17 cellular contexts compared by ENCODE assay signal in the genomic region with DNA sequence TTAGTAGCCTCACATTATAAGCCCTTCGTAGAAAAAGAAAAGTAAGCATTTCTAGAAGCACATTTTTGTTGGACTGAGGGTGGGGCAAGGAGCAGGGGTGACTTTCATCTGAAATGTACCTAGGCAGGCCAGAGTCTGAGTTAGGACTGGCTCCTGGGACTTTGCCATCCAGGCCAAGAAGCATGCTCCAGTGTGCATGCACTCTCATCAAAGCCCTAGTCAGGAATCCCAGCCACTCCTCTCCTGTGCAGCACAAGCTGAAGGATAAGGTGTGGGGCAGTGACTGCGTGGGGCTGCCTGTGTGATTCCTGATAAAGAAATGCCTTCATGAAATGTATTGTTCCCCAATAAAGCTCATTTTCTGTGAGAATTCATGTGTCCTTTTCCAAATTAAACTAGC.
DNase-seq lines count a peak whose midpoint lies in the region; ATAC-seq and TF ChIP-seq lines count a peak whose summit lies in the region.
"Had no signal": no experiment of that assay in that cellular context is flagged by ENCODE, and none has a peak within 500 bp of the region (broad histone marks: within the 10 kb centered on the region; RNA-seq: fewer than 3 reads in every experiment).

No MANE protein-coding gene starts in this region.

- 0 out of 2 replicates have a peak, but pooled peaks cover 5% of the 10 kb centered on the region for H3F3A ChIP-seq in Loucy (ENCODE audit: low read depth)

- POLR2A ChIA-PET in CD8-positive, alpha-beta T cell (lab: Charles Lee), result no interaction called here

- TF ChIP-seq POLR2A in esophagus muscularis mucosa (IDR thresholded peaks at IDR 0.05; ENCODE audit: low read depth), result no peak

- intact Hi-C loops in CD8-positive, alpha-beta T cell (cut with DNase I, micrococcal nuclease), result no loop called here
- intact Hi-C loops in esophagus muscularis mucosa (cut with DNase I), result no loop called here

- H3K36me3 ChIP-seq in CD8-positive, alpha-beta T cell (ENCODE audit: insufficient read depth, low read length), result no peaks in the 10 kb centered on the region
- H3K36me3 ChIP-seq in Loucy (ENCODE audit: insufficient read depth, low read length) (no peaks in the 10 kb centered on the region), esophagus muscularis mucosa (no peaks in the 10 kb centered on the region)

- no peaks in the 10 kb centered on the region for H3K4me1 Mint-ChIP-seq in CD8-positive, alpha-beta T cell (ENCODE audit: low read depth)
- peaks cover 15 to 35% of the 10 kb centered on the region in 2 donors for H3K4me1 Mint-ChIP-seq in stimulated activated naive B cell treated with anti-CD40 and anti-IgM and Interleukin-4, amounts not matched to agents 10 μg/mL and 1 μg/mL and 100 μg/mL, for 72 hours
- H3K4me1 Mint-ChIP-seq in activated T-helper 17 cell treated with anti-CD3 and anti-CD28 coated beads, Interleukin-2, amount 50 U/mL, for 72 hours, result no peaks in the 10 kb centered on the region

- DNase-seq in CD8-positive, alpha-beta T cell, result no peak
- DNase-seq in esophagus muscularis mucosa (ENCODE audit: extremely low spot score), result peak; percentile 81
- DNase-seq in stimulated activated naive B cell treated with anti-CD40 and anti-IgM and Interleukin-4, amounts not matched to agents 10 μg/mL and 1 μg/mL and 100 μg/mL, for 72 hours, result no peak
- DNase-seq in NCI-H2227 (lab: John Stamatoyannopoulos, UW; ENCODE audit: unreplicated experiment), result no peak
- no peak for DNase-seq in T1000 (lab: John Stamatoyannopoulos, UW)
- DNase-seq: ACHN; C1 segment of cervical spinal cord; CD4-positive, alpha-beta T cell; COR-L47; DMS153; DMS79 treated with DMSO at 0.1 percent for 48 hours; EL; GOT3; H9 had no signal

- 90% methylated on average over 2 of the region's 2 CpGs for WGBS in esophagus muscularis mucosa

- H3K27ac ChIP-seq in CD8-positive, alpha-beta T cell (ENCODE audit: low read depth, low read length), result no peak overlapping the region
- H3K27ac ChIP-seq in esophagus muscularis mucosa (replicated peaks in 1 of 4), result no peak overlapping the region

- no peak for TF ChIP-seq EP300 in esophagus muscularis mucosa (IDR thresholded peaks at IDR 0.05)

- TF ChIP-seq CTCF in CD8-positive, alpha-beta T cell (IDR thresholded peaks at IDR 0.05), result no peak
- TF ChIP-seq CTCF in Loucy (conservative IDR thresholded peaks at IDR 0.05; ENCODE audit: low read length) (no peak), esophagus muscularis mucosa (IDR thresholded peaks at IDR 0.05) (no peak)

- peaks cover 13% of the 10 kb centered on the region for H3K9me3 Mint-ChIP-seq in CD8-positive, alpha-beta T cell
- H3K9me3 Mint-ChIP-seq in stimulated activated naive B cell treated with anti-CD40 and anti-IgM and Interleukin-4, amounts not matched to agents 10 μg/mL and 1 μg/mL and 100 μg/mL, for 72 hours, result peaks cover 9 to 12% of the 10 kb centered on the region in 2 donors
- no peaks in the 10 kb centered on the region for H3K9me3 Mint-ChIP-seq in activated T-helper 17 cell treated with anti-CD3 and anti-CD28 coated beads, Interleukin-2, amount 50 U/mL, for 72 hours

- no peak overlapping the region for H2AFZ ChIP-seq in Loucy (ENCODE audit: low read length)

- peak overlapping the region; percentile 42 for H3K9ac ChIP-seq in Loucy (ENCODE audit: low read depth, low read length, poor library complexity, severe bottlenecking)

- H3K27me3 ChIP-seq in CD8-positive, alpha-beta T cell (ENCODE audit: insufficient read depth, low read length), result no peaks in the 10 kb centered on the region
- H3K27me3 ChIP-seq in Loucy (ENCODE audit: insufficient read depth, low read length, poor library complexity, severe bottlenecking) (no peaks in the 10 kb centered on the region), esophagus muscularis mucosa (no peaks in the 10 kb centered on the region)

- peak overlapping the region; percentile 22 for H3K27ac Mint-ChIP-seq in CD8-positive, alpha-beta T cell
- peak overlapping the region; percentile 20 for H3K27ac Mint-ChIP-seq in stimulated activated naive B cell treated with anti-CD40 and anti-IgM and Interleukin-4, amounts not matched to agents 10 μg/mL and 1 μg/mL and 100 μg/mL, for 72 hours
- H3K27ac Mint-ChIP-seq in activated T-helper 17 cell treated with anti-CD3 and anti-CD28 coated beads, Interleukin-2, amount 50 U/mL, for 72 hours, result no peak overlapping the region
- H3K27ac Mint-ChIP-seq: H9 had no signal

- peak overlapping the region; percentile 69 for H3K4me2 ChIP-seq in Loucy (ENCODE audit: low read depth, low read length, poor library complexity, severe bottlenecking)

- H3K9me2 ChIP-seq in Loucy (replicated peaks; ENCODE audit: low read depth, low read length), result no peaks in the 10 kb centered on the region

- H3K36me3 Mint-ChIP-seq in CD8-positive, alpha-beta T cell, result peaks cover 3% of the 10 kb centered on the region
- peaks cover 5 to 21% of the 10 kb centered on the region in 2 donors for H3K36me3 Mint-ChIP-seq in stimulated activated naive B cell treated with anti-CD40 and anti-IgM and Interleukin-4, amounts not matched to agents 10 μg/mL and 1 μg/mL and 100 μg/mL, for 72 hours
- no peaks in the 10 kb centered on the region for H3K36me3 Mint-ChIP-seq in activated T-helper 17 cell treated with anti-CD3 and anti-CD28 coated beads, Interleukin-2, amount 50 U/mL, for 72 hours (ENCODE audit: low read depth)

- H3K4me3 Mint-ChIP-seq in CD8-positive, alpha-beta T cell, result no peak overlapping the region
- no peak overlapping the region for H3K4me3 Mint-ChIP-seq in stimulated activated naive B cell treated with anti-CD40 and anti-IgM and Interleukin-4, amounts not matched to agents 10 μg/mL and 1 μg/mL and 100 μg/mL, for 72 hours
- H3K4me3 Mint-ChIP-seq in activated T-helper 17 cell treated with anti-CD3 and anti-CD28 coated beads, Interleukin-2, amount 50 U/mL, for 72 hours, result no peak overlapping the region
- H3K4me3 Mint-ChIP-seq: CD4-positive, alpha-beta T cell; H9 had no signal

- H3K79me2 ChIP-seq in Loucy (ENCODE audit: insufficient read depth, low read length), result no peaks in the 10 kb centered on the region

- H4K20me1 ChIP-seq in Loucy (ENCODE audit: insufficient read depth, low read length, poor library complexity, severe bottlenecking), result no peaks in the 10 kb centered on the region

- peaks cover 4% of the 10 kb centered on the region for H3K9me3 ChIP-seq in CD8-positive, alpha-beta T cell (ENCODE audit: low read length)
- H3K9me3 ChIP-seq in Loucy (ENCODE audit: insufficient read depth, low read depth, low read length) (peaks cover 12% of the 10 kb centered on the region; the same call in 1 of the 2 replicates), esophagus muscularis mucosa (peaks cover 0 to 25% (median 20%) of the 10 kb centered on the region in 4 donors)

- CTCF ChIA-PET in CD8-positive, alpha-beta T cell (lab: Charles Lee), result interaction anchor here (0.9 kb wide), 1 partner anchor 88 kb away, joined by 4 read pairs; no protein-coding TSS in a partner anchor

- no peak overlapping the region for H3K4me3 ChIP-seq in CD8-positive, alpha-beta T cell (ENCODE audit: low read depth, low read length)
- H3K4me3 ChIP-seq in Loucy (ENCODE audit: low read length, poor library complexity, severe bottlenecking), result peak overlapping the region; percentile 15
- no peak overlapping the region for H3K4me3 ChIP-seq in esophagus muscularis mucosa

- ATAC-seq in CD8-positive, alpha-beta T cell, result no peak
- ATAC-seq in stimulated activated naive B cell treated with anti-CD40 and anti-IgM and Interleukin-4, amounts not matched to agents 10 μg/mL and 1 μg/mL and 100 μg/mL, for 72 hours (replicated peaks), result peak in 1 of 2 donors; percentile 7
- no peak for ATAC-seq in activated T-helper 17 cell treated with anti-CD3 and anti-CD28 coated beads, Interleukin-2, amount 50 U/mL, for 72 hours (replicated peaks)

- no peaks in the 10 kb centered on the region for H3K27me3 Mint-ChIP-seq in CD8-positive, alpha-beta T cell (ENCODE audit: low read depth)
- no peaks in the 10 kb centered on the region for H3K27me3 Mint-ChIP-seq in stimulated activated naive B cell treated with anti-CD40 and anti-IgM and Interleukin-4, amounts not matched to agents 10 μg/mL and 1 μg/mL and 100 μg/mL, for 72 hours
- no peaks in the 10 kb centered on the region for H3K27me3 Mint-ChIP-seq in activated T-helper 17 cell treated with anti-CD3 and anti-CD28 coated beads, Interleukin-2, amount 50 U/mL, for 72 hours
- H3K27me3 Mint-ChIP-seq: CD4-positive, alpha-beta T cell; IgD-negative memory B cell had no signal

- H3K4me1 ChIP-seq in CD8-positive, alpha-beta T cell (ENCODE audit: insufficient read depth, low read length), result no peaks in the 10 kb centered on the region
- H3K4me1 ChIP-seq in Loucy (ENCODE audit: insufficient read depth, low read length, poor library complexity, severe bottlenecking) (peaks cover 14% of the 10 kb centered on the region), esophagus muscularis mucosa (no peaks in the 10 kb centered on the region)
